2 cellular contexts compared by ENCODE assay signal in the genomic region with DNA sequence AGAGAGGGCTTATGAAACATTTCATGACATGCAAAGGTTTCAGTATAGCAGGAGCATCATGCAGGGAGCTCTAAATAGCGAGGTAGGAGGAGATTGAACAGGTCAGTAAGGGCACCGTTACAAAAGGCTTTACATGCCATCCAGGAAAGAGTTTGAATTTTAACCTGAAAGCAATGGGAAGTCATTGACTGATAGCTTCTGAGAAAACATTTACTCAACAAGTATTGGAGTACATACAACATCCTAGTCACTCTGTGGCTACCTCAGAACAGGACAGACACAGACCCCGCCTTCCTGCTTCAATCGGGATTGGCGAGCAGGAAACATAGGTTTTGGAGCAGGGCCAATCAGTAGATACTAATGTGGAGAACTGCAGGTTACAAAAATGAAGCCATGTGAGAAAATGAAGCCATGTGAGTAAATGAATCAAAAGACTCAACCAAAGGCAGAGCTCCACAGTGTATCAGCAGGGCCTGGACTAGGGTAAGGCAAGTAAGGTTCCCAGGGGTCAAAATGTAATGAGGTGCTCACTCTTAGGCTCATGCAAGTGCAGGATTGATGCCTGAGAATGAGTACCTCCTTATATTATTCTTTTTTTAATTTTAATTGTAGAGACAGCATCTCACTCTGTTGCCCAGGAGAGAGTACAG.
TF ChIP-seq lines count a peak whose summit lies in the region.

No MANE protein-coding gene starts in this region.

TF ChIP-seq in K562, 482 proteins besides CTCF, POLR2A, EP300 and RAD21 (continued from another document):
- TF ChIP-seq, protein P1, sequence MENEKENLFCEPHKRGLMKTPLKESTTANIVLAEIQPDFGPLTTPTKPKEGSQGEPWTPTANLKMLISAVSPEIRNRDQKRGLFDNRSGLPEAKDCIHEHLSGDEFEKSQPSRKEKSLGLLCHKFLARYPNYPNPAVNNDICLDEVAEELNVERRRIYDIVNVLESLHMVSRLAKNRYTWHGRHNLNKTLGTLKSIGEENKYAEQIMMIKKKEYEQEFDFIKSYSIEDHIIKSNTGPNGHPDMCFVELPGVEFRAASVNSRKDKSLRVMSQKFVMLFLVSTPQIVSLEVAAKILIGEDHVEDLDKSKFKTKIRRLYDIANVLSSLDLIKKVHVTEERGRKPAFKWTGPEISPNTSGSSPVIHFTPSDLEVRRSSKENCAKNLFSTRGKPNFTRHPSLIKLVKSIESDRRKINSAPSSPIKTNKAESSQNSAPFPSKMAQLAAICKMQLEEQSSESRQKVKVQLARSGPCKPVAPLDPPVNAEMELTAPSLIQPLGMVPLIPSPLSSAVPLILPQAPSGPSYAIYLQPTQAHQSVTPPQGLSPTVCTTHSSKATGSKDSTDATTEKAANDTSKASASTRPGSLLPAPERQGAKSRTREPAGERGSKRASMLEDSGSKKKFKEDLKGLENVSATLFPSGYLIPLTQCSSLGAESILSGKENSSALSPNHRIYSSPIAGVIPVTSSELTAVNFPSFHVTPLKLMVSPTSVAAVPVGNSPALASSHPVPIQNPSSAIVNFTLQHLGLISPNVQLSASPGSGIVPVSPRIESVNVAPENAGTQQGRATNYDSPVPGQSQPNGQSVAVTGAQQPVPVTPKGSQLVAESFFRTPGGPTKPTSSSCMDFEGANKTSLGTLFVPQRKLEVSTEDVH (IDR thresholded peaks at IDR 0.05; ENCODE audit: low read depth, partially characterized antibody) = no peak
- TF ChIP-seq POLR3A (IDR thresholded peaks at IDR 0.05; ENCODE audit: borderline replicate concordance, extremely low read depth, insufficient read depth, insufficient read length) = no peak

TF ChIP-seq in HepG2, 621 proteins besides CTCF, POLR2A, EP300 and RAD21 (continued from another document and continues in another):
- TF ChIP-seq, protein P2, sequence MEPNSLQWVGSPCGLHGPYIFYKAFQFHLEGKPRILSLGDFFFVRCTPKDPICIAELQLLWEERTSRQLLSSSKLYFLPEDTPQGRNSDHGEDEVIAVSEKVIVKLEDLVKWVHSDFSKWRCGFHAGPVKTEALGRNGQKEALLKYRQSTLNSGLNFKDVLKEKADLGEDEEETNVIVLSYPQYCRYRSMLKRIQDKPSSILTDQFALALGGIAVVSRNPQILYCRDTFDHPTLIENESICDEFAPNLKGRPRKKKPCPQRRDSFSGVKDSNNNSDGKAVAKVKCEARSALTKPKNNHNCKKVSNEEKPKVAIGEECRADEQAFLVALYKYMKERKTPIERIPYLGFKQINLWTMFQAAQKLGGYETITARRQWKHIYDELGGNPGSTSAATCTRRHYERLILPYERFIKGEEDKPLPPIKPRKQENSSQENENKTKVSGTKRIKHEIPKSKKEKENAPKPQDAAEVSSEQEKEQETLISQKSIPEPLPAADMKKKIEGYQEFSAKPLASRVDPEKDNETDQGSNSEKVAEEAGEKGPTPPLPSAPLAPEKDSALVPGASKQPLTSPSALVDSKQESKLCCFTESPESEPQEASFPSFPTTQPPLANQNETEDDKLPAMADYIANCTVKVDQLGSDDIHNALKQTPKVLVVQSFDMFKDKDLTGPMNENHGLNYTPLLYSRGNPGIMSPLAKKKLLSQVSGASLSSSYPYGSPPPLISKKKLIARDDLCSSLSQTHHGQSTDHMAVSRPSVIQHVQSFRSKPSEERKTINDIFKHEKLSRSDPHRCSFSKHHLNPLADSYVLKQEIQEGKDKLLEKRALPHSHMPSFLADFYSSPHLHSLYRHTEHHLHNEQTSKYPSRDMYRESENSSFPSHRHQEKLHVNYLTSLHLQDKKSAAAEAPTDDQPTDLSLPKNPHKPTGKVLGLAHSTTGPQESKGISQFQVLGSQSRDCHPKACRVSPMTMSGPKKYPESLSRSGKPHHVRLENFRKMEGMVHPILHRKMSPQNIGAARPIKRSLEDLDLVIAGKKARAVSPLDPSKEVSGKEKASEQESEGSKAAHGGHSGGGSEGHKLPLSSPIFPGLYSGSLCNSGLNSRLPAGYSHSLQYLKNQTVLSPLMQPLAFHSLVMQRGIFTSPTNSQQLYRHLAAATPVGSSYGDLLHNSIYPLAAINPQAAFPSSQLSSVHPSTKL (CRISPR knock-in tag; IDR thresholded peaks at IDR 0.05) = 0 out of 2 replicates have a peak, but pooled peaks have one; percentile 27
- no peak for TF ChIP-seq FOXP1 (IDR thresholded peaks at IDR 0.05)
- peak; percentile 11; the same call in 1 of the 2 replicates for TF ChIP-seq FOXP1 (CRISPR knock-in tag; IDR thresholded peaks at IDR 0.05)
- peak; percentile 38 for TF ChIP-seq TEAD3 (CRISPR knock-in tag; optimal IDR thresholded peaks at IDR 0.05; ENCODE audit: borderline replicate concordance)
- TF ChIP-seq POGZ (CRISPR knock-in tag; IDR thresholded peaks at IDR 0.05) = peak; percentile 31; the same call in 1 of the 2 replicates
- TF ChIP-seq ZBTB20 (CRISPR knock-in tag; IDR thresholded peaks at IDR 0.05; ENCODE audit: borderline replicate concordance, low read depth) = no peak
- no peak for TF ChIP-seq SOX6 (IDR thresholded peaks at IDR 0.05)
- peak; percentile 58; the same call in 1 of the 2 replicates for TF ChIP-seq SOX6 (CRISPR knock-in tag; IDR thresholded peaks at IDR 0.05)
- TF ChIP-seq HDAC2 (CRISPR knock-in tag; IDR thresholded peaks at IDR 0.05) = no peak
- TF ChIP-seq HNRNPL (IDR thresholded peaks at IDR 0.05; ENCODE audit: low read depth, low read length) = no peak
- TF ChIP-seq, protein P3, sequence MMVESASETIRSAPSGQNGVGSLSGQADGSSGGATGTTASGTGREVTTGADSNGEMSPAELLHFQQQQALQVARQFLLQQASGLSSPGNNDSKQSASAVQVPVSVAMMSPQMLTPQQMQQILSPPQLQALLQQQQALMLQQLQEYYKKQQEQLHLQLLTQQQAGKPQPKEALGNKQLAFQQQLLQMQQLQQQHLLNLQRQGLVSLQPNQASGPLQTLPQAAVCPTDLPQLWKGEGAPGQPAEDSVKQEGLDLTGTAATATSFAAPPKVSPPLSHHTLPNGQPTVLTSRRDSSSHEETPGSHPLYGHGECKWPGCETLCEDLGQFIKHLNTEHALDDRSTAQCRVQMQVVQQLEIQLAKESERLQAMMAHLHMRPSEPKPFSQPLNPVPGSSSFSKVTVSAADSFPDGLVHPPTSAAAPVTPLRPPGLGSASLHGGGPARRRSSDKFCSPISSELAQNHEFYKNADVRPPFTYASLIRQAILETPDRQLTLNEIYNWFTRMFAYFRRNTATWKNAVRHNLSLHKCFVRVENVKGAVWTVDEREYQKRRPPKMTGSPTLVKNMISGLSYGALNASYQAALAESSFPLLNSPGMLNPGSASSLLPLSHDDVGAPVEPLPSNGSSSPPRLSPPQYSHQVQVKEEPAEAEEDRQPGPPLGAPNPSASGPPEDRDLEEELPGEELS (CRISPR knock-in tag; IDR thresholded peaks at IDR 0.05) = 0 out of 2 replicates have a peak, but pooled peaks have one; percentile 39
- peak; percentile 33; the same call in 1 of the 2 replicates for TF ChIP-seq SAP130 (CRISPR knock-in tag; IDR thresholded peaks at IDR 0.05; ENCODE audit: low read depth)
- no peak for TF ChIP-seq ARNT2 (CRISPR knock-in tag; IDR thresholded peaks at IDR 0.05; ENCODE audit: low read depth)
- TF ChIP-seq, protein P4, sequence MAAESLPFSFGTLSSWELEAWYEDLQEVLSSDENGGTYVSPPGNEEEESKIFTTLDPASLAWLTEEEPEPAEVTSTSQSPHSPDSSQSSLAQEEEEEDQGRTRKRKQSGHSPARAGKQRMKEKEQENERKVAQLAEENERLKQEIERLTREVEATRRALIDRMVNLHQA (CRISPR knock-in tag; IDR thresholded peaks at IDR 0.05) = no peak
- 0 out of 2 replicates have a peak, but pooled peaks have one; percentile 14 for TF ChIP-seq ETV5 (CRISPR knock-in tag; IDR thresholded peaks at IDR 0.05; ENCODE audit: borderline replicate concordance)
- TF ChIP-seq, protein P5, sequence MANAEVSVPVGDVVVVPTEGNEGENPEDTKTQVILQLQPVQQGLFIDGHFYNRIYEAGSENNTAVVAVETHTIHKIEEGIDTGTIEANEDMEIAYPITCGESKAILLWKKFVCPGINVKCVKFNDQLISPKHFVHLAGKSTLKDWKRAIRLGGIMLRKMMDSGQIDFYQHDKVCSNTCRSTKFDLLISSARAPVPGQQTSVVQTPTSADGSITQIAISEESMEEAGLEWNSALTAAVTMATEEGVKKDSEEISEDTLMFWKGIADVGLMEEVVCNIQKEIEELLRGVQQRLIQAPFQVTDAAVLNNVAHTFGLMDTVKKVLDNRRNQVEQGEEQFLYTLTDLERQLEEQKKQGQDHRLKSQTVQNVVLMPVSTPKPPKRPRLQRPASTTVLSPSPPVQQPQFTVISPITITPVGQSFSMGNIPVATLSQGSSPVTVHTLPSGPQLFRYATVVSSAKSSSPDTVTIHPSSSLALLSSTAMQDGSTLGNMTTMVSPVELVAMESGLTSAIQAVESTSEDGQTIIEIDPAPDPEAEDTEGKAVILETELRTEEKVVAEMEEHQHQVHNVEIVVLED (CRISPR knock-in tag; IDR thresholded peaks at IDR 0.05; ENCODE audit: borderline replicate concordance) = no peak
- peak; percentile 96 for TF ChIP-seq BCL6 (CRISPR knock-in tag; IDR thresholded peaks at IDR 0.05)
- no peak for TF ChIP-seq NFATC3 (CRISPR knock-in tag; IDR thresholded peaks at IDR 0.05)
- TF ChIP-seq NR2F2 (IDR thresholded peaks at IDR 0.05; ENCODE audit: borderline replicate concordance, low read depth) = peak; percentile 57; the same call in 1 of the 2 replicates
- TF ChIP-seq SATB2 (CRISPR knock-in tag; IDR thresholded peaks at IDR 0.05) = no peak
- peak; percentile 81 for TF ChIP-seq RARA (CRISPR knock-in tag; IDR thresholded peaks at IDR 0.05)
- TF ChIP-seq, protein P6, sequence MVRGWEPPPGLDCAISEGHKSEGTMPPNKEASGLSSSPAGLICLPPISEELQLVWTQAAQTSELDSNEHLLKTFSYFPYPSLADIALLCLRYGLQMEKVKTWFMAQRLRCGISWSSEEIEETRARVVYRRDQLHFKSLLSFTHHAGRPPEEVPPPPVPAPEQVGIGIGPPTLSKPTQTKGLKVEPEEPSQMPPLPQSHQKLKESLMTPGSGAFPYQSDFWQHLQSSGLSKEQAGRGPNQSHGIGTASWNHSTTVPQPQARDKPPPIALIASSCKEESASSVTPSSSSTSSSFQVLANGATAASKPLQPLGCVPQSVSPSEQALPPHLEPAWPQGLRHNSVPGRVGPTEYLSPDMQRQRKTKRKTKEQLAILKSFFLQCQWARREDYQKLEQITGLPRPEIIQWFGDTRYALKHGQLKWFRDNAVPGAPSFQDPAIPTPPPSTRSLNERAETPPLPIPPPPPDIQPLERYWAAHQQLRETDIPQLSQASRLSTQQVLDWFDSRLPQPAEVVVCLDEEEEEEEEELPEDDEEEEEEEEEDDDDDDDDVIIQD (CRISPR knock-in tag; IDR thresholded peaks at IDR 0.05; ENCODE audit: low read depth) = peak; percentile 42; the same call in 1 of the 2 replicates
- TF ChIP-seq NFRKB (IDR thresholded peaks at IDR 0.05) = no peak
- TF ChIP-seq HHEX (CRISPR knock-in tag; IDR thresholded peaks at IDR 0.05) = peak; percentile 91
- TF ChIP-seq FOXJ3 (CRISPR knock-in tag; IDR thresholded peaks at IDR 0.05; ENCODE audit: borderline replicate concordance) = no peak
- TF ChIP-seq, protein P7, sequence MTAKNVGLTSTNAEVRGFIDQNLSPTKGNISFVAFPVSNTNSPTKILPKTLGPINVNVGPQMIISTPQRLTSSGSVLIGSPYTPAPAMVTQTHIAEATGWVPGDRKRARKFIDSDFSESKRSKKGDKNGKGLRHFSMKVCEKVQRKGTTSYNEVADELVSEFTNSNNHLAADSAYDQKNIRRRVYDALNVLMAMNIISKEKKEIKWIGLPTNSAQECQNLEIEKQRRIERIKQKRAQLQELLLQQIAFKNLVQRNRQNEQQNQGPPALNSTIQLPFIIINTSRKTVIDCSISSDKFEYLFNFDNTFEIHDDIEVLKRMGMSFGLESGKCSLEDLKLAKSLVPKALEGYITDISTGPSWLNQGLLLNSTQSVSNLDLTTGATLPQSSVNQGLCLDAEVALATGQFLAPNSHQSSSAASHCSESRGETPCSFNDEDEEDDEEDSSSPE (CRISPR knock-in tag; IDR thresholded peaks at IDR 0.05) = no peak
- TF ChIP-seq, protein P8, sequence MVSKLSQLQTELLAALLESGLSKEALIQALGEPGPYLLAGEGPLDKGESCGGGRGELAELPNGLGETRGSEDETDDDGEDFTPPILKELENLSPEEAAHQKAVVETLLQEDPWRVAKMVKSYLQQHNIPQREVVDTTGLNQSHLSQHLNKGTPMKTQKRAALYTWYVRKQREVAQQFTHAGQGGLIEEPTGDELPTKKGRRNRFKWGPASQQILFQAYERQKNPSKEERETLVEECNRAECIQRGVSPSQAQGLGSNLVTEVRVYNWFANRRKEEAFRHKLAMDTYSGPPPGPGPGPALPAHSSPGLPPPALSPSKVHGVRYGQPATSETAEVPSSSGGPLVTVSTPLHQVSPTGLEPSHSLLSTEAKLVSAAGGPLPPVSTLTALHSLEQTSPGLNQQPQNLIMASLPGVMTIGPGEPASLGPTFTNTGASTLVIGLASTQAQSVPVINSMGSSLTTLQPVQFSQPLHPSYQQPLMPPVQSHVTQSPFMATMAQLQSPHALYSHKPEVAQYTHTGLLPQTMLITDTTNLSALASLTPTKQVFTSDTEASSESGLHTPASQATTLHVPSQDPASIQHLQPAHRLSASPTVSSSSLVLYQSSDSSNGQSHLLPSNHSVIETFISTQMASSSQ (IDR thresholded peaks at IDR 0.05; ENCODE audit: low read depth) = peak; percentile 45; the same call in 1 of the 2 replicates
- TF ChIP-seq, protein P8 (CRISPR knock-in tag; IDR thresholded peaks at IDR 0.05; ENCODE audit: borderline replicate concordance) = no peak
- TF ChIP-seq ZNF367 (CRISPR knock-in tag; IDR thresholded peaks at IDR 0.05; ENCODE audit: borderline replicate concordance) = no peak
- TF ChIP-seq ZNF264 (CRISPR knock-in tag; IDR thresholded peaks at IDR 0.05) = no peak
- no peak for TF ChIP-seq MAFF (IDR thresholded peaks at IDR 0.05; ENCODE audit: low read depth, low read length)
- TF ChIP-seq ESRRA (CRISPR knock-in tag; IDR thresholded peaks at IDR 0.05; ENCODE audit: low read depth) = no peak
- TF ChIP-seq, protein P9, sequence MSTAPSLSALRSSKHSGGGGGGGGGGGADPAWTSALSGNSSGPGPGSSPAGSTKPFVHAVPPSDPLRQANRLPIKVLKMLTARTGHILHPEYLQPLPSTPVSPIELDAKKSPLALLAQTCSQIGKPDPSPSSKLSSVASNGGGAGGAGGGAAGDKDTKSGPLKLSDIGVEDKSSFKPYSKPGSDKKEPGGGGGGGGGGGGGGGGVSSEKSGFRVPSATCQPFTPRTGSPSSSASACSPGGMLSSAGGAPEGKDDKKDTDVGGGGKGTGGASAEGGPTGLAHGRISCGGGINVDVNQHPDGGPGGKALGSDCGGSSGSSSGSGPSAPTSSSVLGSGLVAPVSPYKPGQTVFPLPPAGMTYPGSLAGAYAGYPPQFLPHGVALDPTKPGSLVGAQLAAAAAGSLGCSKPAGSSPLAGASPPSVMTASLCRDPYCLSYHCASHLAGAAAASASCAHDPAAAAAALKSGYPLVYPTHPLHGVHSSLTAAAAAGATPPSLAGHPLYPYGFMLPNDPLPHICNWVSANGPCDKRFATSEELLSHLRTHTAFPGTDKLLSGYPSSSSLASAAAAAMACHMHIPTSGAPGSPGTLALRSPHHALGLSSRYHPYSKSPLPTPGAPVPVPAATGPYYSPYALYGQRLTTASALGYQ (CRISPR knock-in tag; IDR thresholded peaks at IDR 0.05) = 0 out of 2 replicates have a peak, but pooled peaks have one; percentile 21
- TF ChIP-seq NR3C1 (CRISPR knock-in tag; IDR thresholded peaks at IDR 0.05) = no peak
